ENCODE assay signal across 19 cellular contexts in genomic region chr7:148927141-148927540, GRCh38. TPM values are rescaled to one million over a fixed set of nuclear protein-coding genes. Genes with fewer than 3 reads are reported as not detected.
DNase-seq lines count a peak whose midpoint lies in the region; ATAC-seq and TF ChIP-seq lines count a peak whose summit lies in the region.
"Had no signal": no experiment of that assay in that cellular context is flagged by ENCODE, and none has a peak within 500 bp of the region (broad histone marks: within the 10 kb centered on the region; RNA-seq: fewer than 3 reads in every experiment).

No MANE protein-coding gene starts in this region.

- H2BK120ac ChIP-seq in mesenchymal stem cell (ENCODE audit: low read depth, low read length): no peak overlapping the region

- no peak overlapping the region for H3K4me2 ChIP-seq in mesenchymal stem cell (ENCODE audit: low read length, poor library complexity, severe bottlenecking)
- H3K4me2 ChIP-seq: BLaER1 treated with 17β-estradiol and CSF1 and Interleukin-3, amounts not matched to agents 10 nM and 100 nM had no signal

- no peak overlapping the region for H3K23ac ChIP-seq in mesenchymal stem cell (ENCODE audit: low read length in 2 of 2)

- no peak overlapping the region for H2AK5ac ChIP-seq in mesenchymal stem cell (ENCODE audit: low read length, severe bottlenecking)

- ATAC-seq in GM18498 (IDR thresholded peaks at IDR 0.05; ENCODE audit: unreplicated experiment) (peak; percentile 21), gastroesophageal sphincter (no peak)
- ATAC-seq: HCT116 had no signal

- H3K36me3 ChIP-seq in mesenchymal stem cell (ENCODE audit: control insufficient read depth in 1 of 2, insufficient read depth in 2 of 2, low read depth in 1 of 2, low read length in 2 of 2) (no peaks in the 10 kb centered on the region), gastroesophageal sphincter (no peaks in the 10 kb centered on the region)
- H3K36me3 ChIP-seq: adrenal gland; BLaER1 treated with 17β-estradiol and CSF1 and Interleukin-3, amounts not matched to agents 10 nM and 100 nM; cardiac muscle cell; transverse colon had no signal

- no peak overlapping the region for H2BK15ac ChIP-seq in mesenchymal stem cell (ENCODE audit: low read depth, poor library complexity, severe bottlenecking)

- no peak overlapping the region for H2BK12ac ChIP-seq in mesenchymal stem cell (ENCODE audit: low read length in 2 of 2)

- no peak overlapping the region for H3K18ac ChIP-seq in mesenchymal stem cell (ENCODE audit: low read depth in 1 of 2, low read length in 2 of 2)

- DNase-seq in NCI-H2171 treated with DMSO at 0.1 percent for 48 hours (lab: John Stamatoyannopoulos, UW) (peak; percentile 61), NCI-H2171 (lab: John Stamatoyannopoulos, UW) (no peak), NCI-H82 treated with DMSO at 0.1 percent for 48 hours (lab: John Stamatoyannopoulos, UW; ENCODE audit: unreplicated experiment) (peak; percentile 48), mesenchymal stem cell (no peak), DMS79 treated with DMSO at 0.1 percent for 48 hours (lab: John Stamatoyannopoulos, UW) (no peak), NCI-H69 (lab: John Stamatoyannopoulos, UW) (no peak)
- DNase-seq: adrenal gland; DMS153; effector CD8-positive, alpha-beta T cell; hypothalamus; kidney glomerular epithelial cell; SW 1271; transverse colon had no signal

- no peak overlapping the region for H3K4me3 ChIP-seq in mesenchymal stem cell (ENCODE audit: insufficient read depth in 1 of 2, low read depth in 1 of 2, low read length in 2 of 2)
- H3K4me3 ChIP-seq in gastroesophageal sphincter: no peak overlapping the region
- H3K4me3 ChIP-seq: adrenal gland; BLaER1 treated with 17β-estradiol and CSF1 and Interleukin-3, amounts not matched to agents 10 nM and 100 nM; cardiac muscle cell; transverse colon had no signal

- no peak overlapping the region for H3K14ac ChIP-seq in mesenchymal stem cell (ENCODE audit: low read length in 2 of 2)

- TF ChIP-seq EP300 in gastroesophageal sphincter (IDR thresholded peaks at IDR 0.05): no peak

- H3K27ac ChIP-seq in mesenchymal stem cell (ENCODE audit: low read length, poor library complexity, severe bottlenecking) (no peak overlapping the region), gastroesophageal sphincter (no peak overlapping the region)
- H3K27ac ChIP-seq: 22Rv1; adrenal gland; BLaER1 treated with 17β-estradiol and CSF1 and Interleukin-3, amounts not matched to agents 10 nM and 100 nM; cardiac muscle cell; transverse colon had no signal

- no peak overlapping the region for H4K91ac ChIP-seq in mesenchymal stem cell (ENCODE audit: low read length)

- no peak overlapping the region for H2BK5ac ChIP-seq in mesenchymal stem cell (ENCODE audit: low read depth, low read length, poor library complexity, severe bottlenecking)

- no peak overlapping the region for H3K4ac ChIP-seq in mesenchymal stem cell (ENCODE audit: low read depth in 1 of 2, low read length in 2 of 2)

- TF ChIP-seq CTCF in gastroesophageal sphincter (IDR thresholded peaks at IDR 0.05): no peak

- H4K8ac ChIP-seq in mesenchymal stem cell (ENCODE audit: low read length): no peak overlapping the region

- no peaks in the 10 kb centered on the region for H3K9me3 ChIP-seq in mesenchymal stem cell (ENCODE audit: control insufficient read depth, low read length)
- H3K9me3 ChIP-seq in gastroesophageal sphincter: no peaks in the 10 kb centered on the region
- H3K9me3 ChIP-seq: adrenal gland; BLaER1 treated with 17β-estradiol and CSF1 and Interleukin-3, amounts not matched to agents 10 nM and 100 nM; transverse colon had no signal

- peak overlapping the region; percentile 24 for H3K9ac ChIP-seq in mesenchymal stem cell (ENCODE audit: low read length)
- H3K9ac ChIP-seq: BLaER1 treated with 17β-estradiol and CSF1 and Interleukin-3, amounts not matched to agents 10 nM and 100 nM had no signal

- H3K4me1 ChIP-seq in mesenchymal stem cell (ENCODE audit: control insufficient read depth, insufficient read depth, low read depth, low read length) (no peaks in the 10 kb centered on the region), gastroesophageal sphincter (no peaks in the 10 kb centered on the region)
- H3K4me1 ChIP-seq: adrenal gland, transverse colon had no signal

- no peak overlapping the region for H2AFZ ChIP-seq in mesenchymal stem cell (ENCODE audit: low read depth, low read length)

- H3K79me1 ChIP-seq in mesenchymal stem cell (replicated peaks; ENCODE audit: low read length, poor library complexity, severe bottlenecking): no peaks in the 10 kb centered on the region

- H3K27me3 ChIP-seq in mesenchymal stem cell (ENCODE audit: control insufficient read depth in 1 of 2, insufficient read depth in 1 of 2, low read length in 2 of 2): no peaks in the 10 kb centered on the region
- no peaks in the 10 kb centered on the region for H3K27me3 ChIP-seq in gastroesophageal sphincter
- H3K27me3 ChIP-seq: adrenal gland; BLaER1 treated with 17β-estradiol and CSF1 and Interleukin-3, amounts not matched to agents 10 nM and 100 nM; cardiac muscle cell; transverse colon had no signal

- 61% methylated on average over 7 of the region's 7 CpGs for WGBS in mesenchymal stem cell
- WGBS in gastroesophageal sphincter (ENCODE audit: low coverage in 1 of 2), 2 donors: 43 to 67% methylated on average over 2 to 7 of the region's 7 CpGs

- no peak for TF ChIP-seq POLR2A in gastroesophageal sphincter (IDR thresholded peaks at IDR 0.05)

RNA-seq across cellular contexts. Expression of gene EZH2, which starts 43.0 kb away (rescaled TPM):
- polyA plus RNA-seq in mesenchymal stem cell (2013, experiment 1 of 2): 5.9 TPM
- polyA plus RNA-seq in mesenchymal stem cell (2013, experiment 2 of 2): 5.6 TPM
- total RNA-seq in gastroesophageal sphincter: 1 to 10 TPM in 1 of 4 donors, under 1 TPM in 3; 0.62 to 1.5 (median 0.65) TPM

Comparison
In these comparisons a context has a peak if more than half of its experiments do, and no peak if none do; other contexts are left out.
1. DNase-seq: peak in NCI-H2171 treated with DMSO at 0.1 percent for 48 hours (single experiment) and NCI-H82 treated with DMSO at 0.1 percent for 48 hours (single experiment); none in NCI-H2171 (single experiment), mesenchymal stem cell (single experiment), DMS79 treated with DMSO at 0.1 percent for 48 hours (single experiment) and NCI-H69 (single experiment).